ENCODE assay signal across 7 cellular contexts in the genomic region with DNA sequence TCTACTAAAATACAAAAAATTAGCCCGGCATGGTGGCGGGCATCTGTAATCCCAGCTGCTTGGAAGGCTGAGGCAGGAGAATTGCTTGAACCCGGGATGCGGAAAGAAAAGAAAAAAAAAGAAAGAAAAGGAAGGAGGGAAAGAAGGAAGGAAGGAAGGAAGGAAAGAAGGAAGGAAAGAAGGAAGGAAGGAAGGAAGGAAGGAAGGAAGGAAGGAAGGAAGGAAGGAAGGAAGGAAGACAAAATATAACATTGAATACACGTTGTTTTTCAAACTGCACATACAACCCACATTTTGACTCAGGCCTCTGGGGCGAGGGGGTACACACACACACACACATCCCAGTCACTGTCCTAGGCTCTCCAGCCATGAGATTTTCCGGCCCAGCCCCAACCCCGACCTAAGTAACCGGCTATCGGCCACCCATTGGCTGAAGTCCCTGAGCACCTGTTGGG. TPM values are rescaled to one million over a fixed set of nuclear protein-coding genes. Genes with fewer than 3 reads are reported as not detected.
A peak's percentile ranks its signal among the peaks of the same experiment; 100 is the strongest.
DNase-seq lines count a peak whose midpoint lies in the region; ATAC-seq, FAIRE-seq and TF ChIP-seq lines count a peak whose summit lies in the region.
"Not testable (repeated sequence)": the region's sequence is repeated elsewhere in the genome, so short reads cannot be mapped to it uniquely, and the experiment has no call there.

No MANE protein-coding gene starts in this region.

- not testable (repeated sequence) for H4K20me1 ChIP-seq in H9 (ENCODE audit: control insufficient read depth, insufficient read depth, insufficient read length); H1 (replicated peaks in 1 of 2; ENCODE audit: control insufficient read depth in 1 of 2, insufficient read depth in 2 of 2, low read length in 2 of 2)

- peaks cover 14% of the 10 kb centered on the region for H3K36me3 ChIP-seq in WERI-Rb-1
- H3K36me3 ChIP-seq in H1 (ENCODE audit: control insufficient read depth in 2 of 4, insufficient read depth in 4 of 4, low read length in 3 of 4); iPS-18a (ENCODE audit: control insufficient read depth, low read depth, low read length): not testable (repeated sequence)

- H2AFZ ChIP-seq in H9 (ENCODE audit: low read length), result not testable (repeated sequence)
- H2AFZ ChIP-seq in H1 (ENCODE audit: low read length), result peak overlapping the region; percentile 63; the same call in 1 of the 2 replicates

- not testable (repeated sequence) for H3K4ac ChIP-seq in H9 (ENCODE audit: low read depth, low read length); H1 (replicated peaks; ENCODE audit: insufficient read length, low read depth, low read length)

- not testable (repeated sequence) for DNase-seq in H9; WERI-Rb-1; activated naive CD8-positive, alpha-beta T cell treated with anti-CD3 and anti-CD28 coated beads, Interleukin-2, amount 10 ng/mL, durations not matched to agents 7 days and 5 days; H1 (ENCODE audit: low read depth in 1 of 2, low spot score in 2 of 2); nephron progenitor cell

- not testable (repeated sequence) for H3K18ac ChIP-seq in H9 (ENCODE audit: insufficient read length, low read depth, low read length); H1 (ENCODE audit: extremely low read depth, low read length)

- not testable (repeated sequence) for FAIRE-seq in H1 (lab: Jason Lieb, UNC)

- not testable (repeated sequence) for H3K27ac Mint-ChIP-seq in H9; activated naive CD8-positive, alpha-beta T cell treated with anti-CD3 and anti-CD28 coated beads, Interleukin-2, amount 10 ng/mL, durations not matched to agents 7 days and 5 days; nephron progenitor cell
- H3K27ac Mint-ChIP-seq in stimulated activated naive CD8-positive, alpha-beta T cell treated with anti-CD3 and anti-CD28 coated beads, Interleukin-15, Interleukin-2, amounts not matched to agents 100 ng/mL and 50 ng/mL, for 24 hours, result peak overlapping the region; percentile 75

- H3K9ac ChIP-seq in H9 (ENCODE audit: extremely low read depth, insufficient read length, low read length); iPS-18a (ENCODE audit: low read length): not testable (repeated sequence)
- H3K9ac ChIP-seq in H1 (replicated peaks in 1 of 4; ENCODE audit: extremely low read depth in 1 of 4, low read depth in 3 of 4, low read length in 3 of 4), result 0 out of 7 replicates have a peak overlapping the region, but pooled peaks of 1 of the 4 experiments have one; percentile 11

- H2BK12ac ChIP-seq in H9 (ENCODE audit: insufficient read length, low read depth, low read length); H1 (ENCODE audit: low read depth, low read length): not testable (repeated sequence)

- not testable (repeated sequence) for H3K9me3 Mint-ChIP-seq in H9; activated naive CD8-positive, alpha-beta T cell treated with anti-CD3 and anti-CD28 coated beads, Interleukin-2, amount 10 ng/mL, durations not matched to agents 7 days and 5 days; nephron progenitor cell; stimulated activated naive CD8-positive, alpha-beta T cell treated with anti-CD3 and anti-CD28 coated beads, Interleukin-15, Interleukin-2, amounts not matched to agents 100 ng/mL and 50 ng/mL, for 24 hours

- not testable (repeated sequence) for H4K91ac ChIP-seq in H9 (ENCODE audit: insufficient read length, low read depth, low read length); H1 (replicated peaks; ENCODE audit: insufficient read length, low read length)

- not testable (repeated sequence) for H3T11ph ChIP-seq in H9 (ENCODE audit: low read length)

- H3K4me3 ChIP-seq in WERI-Rb-1 (ENCODE audit: low read depth, low read length), result not testable (repeated sequence)
- H3K4me3 ChIP-seq in H1 (ENCODE audit: extremely low read depth in 1 of 4, insufficient read depth in 2 of 4, low read depth in 3 of 4, low read length in 4 of 4) (peak overlapping the region; percentile 33 to 59 (median 38); a peak in 5 of 8 replicates), iPS-18a (ENCODE audit: low read length) (peak overlapping the region; percentile 59)

- H3K27me3 ChIP-seq in H9 (ENCODE audit: insufficient read depth, low read length); WERI-Rb-1 (ENCODE audit: insufficient read depth, low read depth, severe bottlenecking); H1 (replicated peaks in 1 of 4; ENCODE audit: control insufficient read depth in 3 of 4, extremely low read depth in 1 of 4, insufficient read depth in 3 of 4, low read length in 3 of 4); iPS-18a (ENCODE audit: control insufficient read depth, insufficient read depth, low read length): not testable (repeated sequence)

- peak overlapping the region; percentile 59 to 79 for H3K4me3 Mint-ChIP-seq in H9
- H3K4me3 Mint-ChIP-seq in activated naive CD8-positive, alpha-beta T cell treated with anti-CD3 and anti-CD28 coated beads, Interleukin-2, amount 10 ng/mL, durations not matched to agents 7 days and 5 days, result peak overlapping the region; percentile 63
- H3K4me3 Mint-ChIP-seq in nephron progenitor cell, result peak overlapping the region; percentile 66
- H3K4me3 Mint-ChIP-seq in stimulated activated naive CD8-positive, alpha-beta T cell treated with anti-CD3 and anti-CD28 coated beads, Interleukin-15, Interleukin-2, amounts not matched to agents 100 ng/mL and 50 ng/mL, for 24 hours, result peak overlapping the region; percentile 53

- H3K36me3 Mint-ChIP-seq in H9 (ENCODE audit: insufficient read depth in 1 of 3, low read depth in 3 of 3), result peaks cover 0 to 11% (median 0%) of the 10 kb centered on the region in 3 experiments; a peak in 2 of 7 replicates
- H3K36me3 Mint-ChIP-seq in activated naive CD8-positive, alpha-beta T cell treated with anti-CD3 and anti-CD28 coated beads, Interleukin-2, amount 10 ng/mL, durations not matched to agents 7 days and 5 days; nephron progenitor cell (ENCODE audit: low read depth); stimulated activated naive CD8-positive, alpha-beta T cell treated with anti-CD3 and anti-CD28 coated beads, Interleukin-15, Interleukin-2, amounts not matched to agents 100 ng/mL and 50 ng/mL, for 24 hours (ENCODE audit: low read depth): not testable (repeated sequence)

- ATAC-seq in activated naive CD8-positive, alpha-beta T cell treated with anti-CD3 and anti-CD28 coated beads, Interleukin-2, amount 10 ng/mL, durations not matched to agents 7 days and 5 days (ENCODE audit: low read depth), result not testable (repeated sequence)

- not testable (repeated sequence) for H3K79me2 ChIP-seq in H9 (ENCODE audit: insufficient read depth, low read length); H1 (ENCODE audit: control insufficient read depth in 1 of 2, insufficient read depth in 2 of 2, low read length in 2 of 2)

- H4K5ac ChIP-seq in H9 (ENCODE audit: insufficient read length, low read depth, low read length); H1 (ENCODE audit: insufficient read length, low read depth, low read length): not testable (repeated sequence)

- not testable (repeated sequence) for H4K8ac ChIP-seq in H9 (replicated peaks; ENCODE audit: insufficient read length, low read depth, low read length)
- H4K8ac ChIP-seq in H1 (ENCODE audit: extremely low read depth, insufficient read depth, low read length), result peak overlapping the region; percentile 86; the same call in 1 of the 2 replicates

- not testable (repeated sequence) for H3K9me3 ChIP-seq in H9 (ENCODE audit: control insufficient read depth, low read depth, low read length); WERI-Rb-1 (ENCODE audit: severe bottlenecking); H1 (ENCODE audit: insufficient read depth in 2 of 2, low read depth in 1 of 2, low read length in 1 of 2); iPS-18a (ENCODE audit: control insufficient read depth, low read depth, low read length)

- H2BK20ac ChIP-seq in H9 (ENCODE audit: low read depth, low read length, poor library complexity, severe bottlenecking); H1 (ENCODE audit: low read length): not testable (repeated sequence)

- not testable (repeated sequence) for H3K27ac ChIP-seq in H9 (ENCODE audit: insufficient read length, low read depth, low read length); H1 (ENCODE audit: low read depth, low read length); iPS-18a (ENCODE audit: low read length)
- H3K27ac ChIP-seq in WERI-Rb-1, result peak overlapping the region; percentile 45; the same call in 1 of the 2 replicates

- not testable (repeated sequence) for H2BK15ac ChIP-seq in H9 (ENCODE audit: low read depth, low read length); H1 (ENCODE audit: low read length)

- CTCF ChIA-PET in H1 (lab: Charles Lee; ENCODE audit: partially characterized antibody), result not testable (repeated sequence)

- H3K79me1 ChIP-seq in H9 (ENCODE audit: insufficient read depth, low read depth, low read length, poor library complexity, severe bottlenecking); H1 (ENCODE audit: low read depth, low read length): not testable (repeated sequence)

- not testable (repeated sequence) for H2AK5ac ChIP-seq in H9 (ENCODE audit: insufficient read length, low read length); H1 (ENCODE audit: low read depth, low read length)

- H3K27me3 Mint-ChIP-seq in H9 (ENCODE audit: low read depth); stimulated activated naive CD8-positive, alpha-beta T cell treated with anti-CD3 and anti-CD28 coated beads, Interleukin-15, Interleukin-2, amounts not matched to agents 100 ng/mL and 50 ng/mL, for 24 hours: not testable (repeated sequence)
- peaks cover 13% of the 10 kb centered on the region for H3K27me3 Mint-ChIP-seq in activated naive CD8-positive, alpha-beta T cell treated with anti-CD3 and anti-CD28 coated beads, Interleukin-2, amount 10 ng/mL, durations not matched to agents 7 days and 5 days
- H3K27me3 Mint-ChIP-seq in nephron progenitor cell (ENCODE audit: low read depth, poor library complexity), result peaks cover 20% of the 10 kb centered on the region

- not testable (repeated sequence) for H2BK5ac ChIP-seq in H9 (ENCODE audit: insufficient read length, low read length); H1 (ENCODE audit: low read depth, low read length)

- not testable (repeated sequence) for TF ChIP-seq CTCF in H9 (conservative IDR thresholded peaks at IDR 0.05); WERI-Rb-1 (IDR thresholded peaks at IDR 0.05; ENCODE audit: low read depth, low read length); H1 (IDR thresholded peaks at IDR 0.05; ENCODE audit: control extremely low read depth in 1 of 3, insufficient read depth in 1 of 3, low read depth in 1 of 3, low read length in 3 of 3); nephron progenitor cell (IDR thresholded peaks at IDR 0.05)

- not testable (repeated sequence) for H3K23ac ChIP-seq in H9 (ENCODE audit: insufficient read length, low read depth, low read length); H1 (ENCODE audit: insufficient read length)

- not testable (repeated sequence) for H2BK120ac ChIP-seq in H9 (ENCODE audit: low read depth, low read length, poor library complexity, severe bottlenecking); H1 (replicated peaks; ENCODE audit: low read depth, low read length)

- not testable (repeated sequence) for H3K23me2 ChIP-seq in H9 (ENCODE audit: insufficient read length, low read depth, low read length, poor library complexity, severe bottlenecking); H1 (ENCODE audit: low read depth, low read length)

- POLR2A ChIA-PET in activated naive CD8-positive, alpha-beta T cell treated with anti-CD3 and anti-CD28 coated beads, Interleukin-2, amount 10 ng/mL, durations not matched to agents 7 days and 5 days (lab: Charles Lee), result interaction anchor here (1.6 kb wide), 1 partner anchor 76 kb away, joined by 4 read pairs; the partner anchor contains the start of gene DENND10
- POLR2A ChIA-PET in H1 (lab: Charles Lee; ENCODE audit: partially characterized antibody), result interaction anchor here (0.6 to 4.7 kb wide), 4 partner anchors 14 to 76 kb away, joined by 3 to 30 read pairs (median 6); partner anchors contain the start of genes DENND10 and EIF3A

- not testable (repeated sequence) for H3K56ac ChIP-seq in H9 (ENCODE audit: insufficient read length, low read depth, low read length); H1 (replicated peaks; ENCODE audit: insufficient read length, low read depth, low read length)

- H3K4me1 Mint-ChIP-seq in H9, result peaks cover 24 to 30% of the 10 kb centered on the region in 2 experiments
- H3K4me1 Mint-ChIP-seq in activated naive CD8-positive, alpha-beta T cell treated with anti-CD3 and anti-CD28 coated beads, Interleukin-2, amount 10 ng/mL, durations not matched to agents 7 days and 5 days, result peaks cover 12% of the 10 kb centered on the region
- H3K4me1 Mint-ChIP-seq in nephron progenitor cell, result peaks cover 23% of the 10 kb centered on the region
- H3K4me1 Mint-ChIP-seq in stimulated activated naive CD8-positive, alpha-beta T cell treated with anti-CD3 and anti-CD28 coated beads, Interleukin-15, Interleukin-2, amounts not matched to agents 100 ng/mL and 50 ng/mL, for 24 hours (ENCODE audit: low read depth), result peaks cover 18% of the 10 kb centered on the region

- peak overlapping the region; percentile 62 for H3K4me2 ChIP-seq in H9 (ENCODE audit: insufficient read depth, insufficient read length, low read length)
- H3K4me2 ChIP-seq in H1 (ENCODE audit: insufficient read depth in 1 of 2, low read depth in 2 of 2, low read length in 2 of 2), result peak overlapping the region; percentile 68 to 75

- TF ChIP-seq RAD21 in H1 (IDR thresholded peaks at IDR 0.05 in 1 of 2, conservative IDR thresholded peaks at IDR 0.05 in 1 of 2; ENCODE audit: low read depth in 2 of 2, low read length in 2 of 2), result not testable (repeated sequence)

- TF ChIP-seq POLR2A in H1 (IDR thresholded peaks at IDR 0.05; ENCODE audit: control extremely low read depth in 1 of 2, low read depth in 2 of 2, low read length in 2 of 2), result not testable (repeated sequence)

- TF ChIP-seq EP300 in H1 (IDR thresholded peaks at IDR 0.05; ENCODE audit: borderline replicate concordance in 1 of 2, low read depth in 2 of 2, low read length in 2 of 2), result not testable (repeated sequence)

- not testable (repeated sequence) for H3K4me1 ChIP-seq in H9 (ENCODE audit: insufficient read depth, low read length); H1 (replicated peaks in 1 of 4; ENCODE audit: control insufficient read depth in 3 of 4, insufficient read depth in 4 of 4, low read length in 3 of 4)
- peaks cover 11% of the 10 kb centered on the region for H3K4me1 ChIP-seq in iPS-18a (ENCODE audit: control insufficient read depth, low read depth, low read length)

- no CpG with 5 or more reads among the region's 10 CpGs for WGBS in H9 (ENCODE audit: extremely low coverage, insufficient read length, low lambda C conversion rate)
- WGBS in H1 (ENCODE audit: extremely low coverage in 1 of 2, insufficient coverage in 1 of 2, insufficient read length in 1 of 2, insufficient replicate concordance in 2 of 2, low coverage in 1 of 2, low lambda C conversion rate in 2 of 2, missing lambda C conversion rate in 1 of 2), 2 experiments, result 47% methylated on average over 10 of the region's 10 CpGs; no CpG with 5 or more reads in 1 of the 2 experiments

- not testable (repeated sequence) for H3K14ac ChIP-seq in H9 (ENCODE audit: insufficient read depth, low read length); H1 (ENCODE audit: insufficient read length)

RNA-seq across cellular contexts. Expression of gene NANOS1, which starts 1.0 kb away (rescaled TPM):
- 4.5 and 5.5 TPM in 2 replicates for total RNA-seq in H9 (2021)
- total RNA-seq in activated naive CD8-positive, alpha-beta T cell treated with anti-CD3 and anti-CD28 coated beads, Interleukin-2, amount 10 ng/mL, durations not matched to agents 7 days and 5 days, result under 1 TPM; 0.45 to 0.55 TPM
- total RNA-seq in H1 (2021; fragmentation: NEBNext Ultra II Directional; extraction: Animal tissue kit (Norgen Biotek cat#: 25700)), result 3.1 and 5.4 TPM in 2 replicates
- polyA plus RNA-seq in H1 (2011; rRNA removed), result 2.3 and 3.9 TPM in 2 replicates
- 3.4 TPM for polyA plus RNA-seq in H1 (2011; cell fraction: cytosol; rRNA removed)
- 1.9 TPM for polyA plus RNA-seq in H1 (2011; cell fraction: nucleus; rRNA removed)
- 2.9 to 4.0 TPM (median 3.3 TPM) in 4 replicates for polyA plus RNA-seq in H1 (2012, experiment 1 of 2)
- 4.6 TPM for polyA plus RNA-seq in H1 (2012, experiment 2 of 2)
- polyA plus RNA-seq in H1 (2013, experiment 1 of 2), result 3.8 TPM
- 3.8 TPM for polyA plus RNA-seq in H1 (2013, experiment 2 of 2)
- polyA minus RNA-seq in H1 (2011; rRNA and poly(A)+ RNA removed), result 1.6 and 2.0 TPM in 2 replicates
- 5.0 TPM for polyA minus RNA-seq in H1 (2011; cell fraction: cytosol; rRNA and poly(A)+ RNA removed)
- polyA minus RNA-seq in H1 (2011; cell fraction: nucleus; rRNA and poly(A)+ RNA removed), result 5.7 TPM

RNA-seq across cellular contexts. Expression of gene EIF3A, which starts 52.1 kb away (rescaled TPM):
- 206 TPM in 2 replicates for total RNA-seq in H9 (2021)
- total RNA-seq in activated naive CD8-positive, alpha-beta T cell treated with anti-CD3 and anti-CD28 coated beads, Interleukin-2, amount 10 ng/mL, durations not matched to agents 7 days and 5 days, result 100 to 1,000 TPM; 105 to 111 TPM
- 209 and 210 TPM in 2 replicates for total RNA-seq in H1 (2021; fragmentation: NEBNext Ultra II Directional; extraction: Animal tissue kit (Norgen Biotek cat#: 25700))
- 26.8 and 33.5 TPM in 2 replicates for polyA plus RNA-seq in H1 (2011; rRNA removed)
- polyA plus RNA-seq in H1 (2011; cell fraction: cytosol; rRNA removed), result 50.5 TPM
- polyA plus RNA-seq in H1 (2011; cell fraction: nucleus; rRNA removed), result 46.8 TPM
- polyA plus RNA-seq in H1 (2012, experiment 1 of 2), result 164 to 230 TPM (median 189 TPM) in 4 replicates
- polyA plus RNA-seq in H1 (2012, experiment 2 of 2), result 9.9 TPM
- polyA plus RNA-seq in H1 (2013, experiment 1 of 2), result 159 TPM
- 182 TPM for polyA plus RNA-seq in H1 (2013, experiment 2 of 2)
- 82.5 and 124 TPM in 2 replicates for polyA minus RNA-seq in H1 (2011; rRNA and poly(A)+ RNA removed)
- 103 TPM for polyA minus RNA-seq in H1 (2011; cell fraction: cytosol; rRNA and poly(A)+ RNA removed)
- polyA minus RNA-seq in H1 (2011; cell fraction: nucleus; rRNA and poly(A)+ RNA removed), result 125 TPM
